Comparison of ENCODE assay signal across 26 cellular contexts in the genomic region with DNA sequence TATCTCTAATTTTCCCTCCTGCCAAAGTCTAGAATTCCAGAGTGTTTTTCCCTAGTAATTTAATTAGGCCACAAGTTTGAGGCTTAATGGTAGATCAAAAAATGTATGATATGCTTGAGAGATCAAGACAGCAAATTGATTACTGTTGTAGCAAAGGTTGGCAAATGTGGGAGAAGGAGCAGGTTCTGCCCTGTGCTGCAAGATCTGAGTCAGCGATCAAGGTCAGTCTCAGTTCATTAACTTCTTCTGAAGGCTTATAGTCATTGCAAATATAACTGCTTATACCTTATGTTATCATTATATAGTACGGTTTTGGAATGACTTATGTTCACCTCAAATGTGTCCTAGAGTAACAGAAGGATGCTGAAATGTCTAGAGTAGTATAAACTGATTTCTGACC.
A peak's percentile ranks its signal among the peaks of the same experiment; 100 is the strongest.
DNase-seq lines count a peak whose midpoint lies in the region; FAIRE-seq and TF ChIP-seq lines count a peak whose summit lies in the region.
"Had no signal": no experiment of that assay in that cellular context is flagged by ENCODE, and none has a peak within 500 bp of the region (broad histone marks: within the 10 kb centered on the region; RNA-seq: fewer than 3 reads in every experiment).

No MANE protein-coding gene starts in this region.

- H2BK15ac ChIP-seq in H9 (ENCODE audit: low read depth, low read length) = no peak overlapping the region

- H2AK5ac ChIP-seq in H9 (ENCODE audit: insufficient read length, low read length) = no peak overlapping the region

- no peak overlapping the region for H2BK5ac ChIP-seq in H9 (ENCODE audit: insufficient read length, low read length)

- H3K27me3 Mint-ChIP-seq in nephron (ENCODE audit: low read depth) (no peaks in the 10 kb centered on the region), H9 (ENCODE audit: low read depth) (no peaks in the 10 kb centered on the region)
- H3K27me3 Mint-ChIP-seq: activated CD4-positive, alpha-beta memory T cell treated with anti-CD3 and anti-CD28 coated beads, Interleukin-2, amount 10 ng/mL, durations not matched to agents 7 days and 5 days; activated T-cell treated with anti-CD3 and anti-CD28 coated beads, Interleukin-2, amount 50 U/mL, for 24 hours; CD4-positive, alpha-beta T cell; natural killer cell treated with Interleukin-12 subunit alpha and Interleukin-12 subunit beta and Interleukin-15 and Interleukin-18, amount 100 ng/mL, for 72 hours had no signal

- H3K79me2 ChIP-seq in H9 (ENCODE audit: insufficient read depth, low read length) = no peaks in the 10 kb centered on the region

- H4K5ac ChIP-seq in H9 (ENCODE audit: insufficient read length, low read depth, low read length) = no peak overlapping the region

- no CpG with 5 or more reads among the region's 2 CpGs for WGBS in H9 (ENCODE audit: extremely low coverage, insufficient read length, low lambda C conversion rate)

- no peak overlapping the region for H2BK20ac ChIP-seq in H9 (ENCODE audit: low read depth, low read length, poor library complexity, severe bottlenecking)

- H3K4me1 Mint-ChIP-seq in nephron = peaks cover 27% of the 10 kb centered on the region
- no peaks in the 10 kb centered on the region for H3K4me1 Mint-ChIP-seq in H9
- H3K4me1 Mint-ChIP-seq: WTC11 had no signal

- DNase-seq in GM12865 (ENCODE audit: low read depth) = peak; percentile 38
- DNase-seq in HTR-8/SVneo (ENCODE audit: insufficient read length, low spot score) = no peak
- DNase-seq in choroid plexus epithelial cell (ENCODE audit: low read depth) = peak; percentile 40
- no peak for DNase-seq in DMS153 treated with DMSO at 0.1 percent for 48 hours (lab: John Stamatoyannopoulos, UW; ENCODE audit: unreplicated experiment)
- no peak for DNase-seq in T-helper 1 cell
- DNase-seq in activated CD4-positive, alpha-beta T cell treated with anti-CD3 and anti-CD28 coated beads for 1 hour = no peak
- DNase-seq in H9 = no peak
- DNase-seq: activated CD4-positive, alpha-beta memory T cell treated with anti-CD3 and anti-CD28 coated beads, Interleukin-2, amount 10 ng/mL, durations not matched to agents 7 days and 5 days; activated naive CD4-positive, alpha-beta T cell treated with anti-CD3 and anti-CD28 coated beads, Interleukin-2, amount 50 U/mL, for 16 hours; activated T-cell treated with anti-CD3 and anti-CD28 coated beads, Interleukin-2, amount 50 U/mL, for 24 hours; CD4-positive, alpha-beta T cell; DMS53; endodermal cell; hippocampal formation; NCI-H1417; NCI-H82; PC-3; SJCRH30; stimulated activated CD4-positive, alpha-beta T cell treated with anti-CD3 and anti-CD28 coated beads, Interleukin-4, amount 100 ng/mL, for 1 hour; substantia nigra had no signal

- H3K27ac ChIP-seq in H9 (ENCODE audit: insufficient read length, low read depth, low read length) = no peak overlapping the region
- H3K27ac ChIP-seq: SJCRH30 had no signal

- no peak overlapping the region for H4K8ac ChIP-seq in H9 (replicated peaks; ENCODE audit: insufficient read length, low read depth, low read length)

- no peak overlapping the region for H3K4me2 ChIP-seq in H9 (ENCODE audit: insufficient read depth, insufficient read length, low read length)
- H3K4me2 ChIP-seq: smooth muscle cell had no signal

- peak overlapping the region; percentile 46 to 81 (median 58) for H3K27ac Mint-ChIP-seq in nephron
- no peak overlapping the region; a peak in 1 of 7 replicates for H3K27ac Mint-ChIP-seq in H9
- H3K27ac Mint-ChIP-seq: activated CD4-positive, alpha-beta memory T cell treated with anti-CD3 and anti-CD28 coated beads, Interleukin-2, amount 10 ng/mL, durations not matched to agents 7 days and 5 days; activated T-cell treated with anti-CD3 and anti-CD28 coated beads, Interleukin-2, amount 50 U/mL, for 24 hours; CD4-positive, alpha-beta T cell; endodermal cell; natural killer cell treated with Interleukin-12 subunit alpha and Interleukin-12 subunit beta and Interleukin-15 and Interleukin-18, amount 100 ng/mL, for 72 hours; T-helper 2 cell treated with Interferon-gamma antibody and Interleukin-4, amounts not matched to agents 5 μg/mL and 100 μg/mL, for 36 hours; WTC11 had no signal

- H2BK120ac ChIP-seq in H9 (ENCODE audit: low read depth, low read length, poor library complexity, severe bottlenecking) = no peak overlapping the region

- no peak overlapping the region for H3K23ac ChIP-seq in H9 (ENCODE audit: insufficient read length, low read depth, low read length)

- no peak overlapping the region for H3K4me3 ChIP-seq in GM12865 (ENCODE audit: low read depth, low read length)
- H3K4me3 ChIP-seq in choroid plexus epithelial cell (ENCODE audit: low read depth, low read length) = no peak overlapping the region
- H3K4me3 ChIP-seq: SJCRH30, smooth muscle cell had no signal

- no peak overlapping the region for H3K9ac ChIP-seq in H9 (ENCODE audit: extremely low read depth, insufficient read length, low read length)

- peak; percentile 23 for FAIRE-seq in HTR-8/SVneo (lab: Jason Lieb, UNC)
- FAIRE-seq: colon had no signal

- no peaks in the 10 kb centered on the region for H3K4me1 ChIP-seq in H9 (ENCODE audit: insufficient read depth, low read length)
- H3K4me1 ChIP-seq: SJCRH30 had no signal

- no peaks in the 10 kb centered on the region for H3K79me1 ChIP-seq in H9 (ENCODE audit: insufficient read depth, low read depth, low read length, poor library complexity, severe bottlenecking)

- H2AFZ ChIP-seq in H9 (ENCODE audit: low read length) = no peak overlapping the region

- H3K36me3 Mint-ChIP-seq in nephron (ENCODE audit: low read depth) (peaks cover 23% of the 10 kb centered on the region), H9 (ENCODE audit: insufficient read depth in 1 of 3, low read depth in 3 of 3) (peaks cover 5 to 12% (median 7%) of the 10 kb centered on the region in 3 experiments; a peak in 6 of 7 replicates)

- no peaks in the 10 kb centered on the region for H3K27me3 ChIP-seq in H9 (ENCODE audit: insufficient read depth, low read length)
- H3K27me3 ChIP-seq: SJCRH30 had no signal

- TF ChIP-seq CTCF in GM12865 (IDR thresholded peaks at IDR 0.05; ENCODE audit: insufficient read depth, low read depth, low read length, missing control alignments) (no peak), choroid plexus epithelial cell (conservative IDR thresholded peaks at IDR 0.05; ENCODE audit: low read depth, low read length) (no peak), nephron (IDR thresholded peaks at IDR 0.05; ENCODE audit: unreplicated experiment in 3 of 3) (no peak), H9 (conservative IDR thresholded peaks at IDR 0.05) (no peak)

- no peak overlapping the region for H2BK12ac ChIP-seq in H9 (ENCODE audit: insufficient read length, low read depth, low read length)

- H3K23me2 ChIP-seq in H9 (ENCODE audit: insufficient read length, low read depth, low read length, poor library complexity, severe bottlenecking) = no peaks in the 10 kb centered on the region

- no peaks in the 10 kb centered on the region for H4K20me1 ChIP-seq in H9 (ENCODE audit: control insufficient read depth, insufficient read depth, insufficient read length)

- H4K91ac ChIP-seq in H9 (ENCODE audit: insufficient read length, low read depth, low read length) = no peak overlapping the region

- no peak overlapping the region for H3T11ph ChIP-seq in H9 (ENCODE audit: low read length)

- H3K4ac ChIP-seq in H9 (ENCODE audit: low read depth, low read length) = no peak overlapping the region

- H3K56ac ChIP-seq in H9 (ENCODE audit: insufficient read length, low read depth, low read length) = no peak overlapping the region

- H3K4me3 Mint-ChIP-seq in nephron (no peak overlapping the region), H9 (no peak overlapping the region)
- H3K4me3 Mint-ChIP-seq: activated CD4-positive, alpha-beta memory T cell treated with anti-CD3 and anti-CD28 coated beads, Interleukin-2, amount 10 ng/mL, durations not matched to agents 7 days and 5 days; activated T-cell treated with anti-CD3 and anti-CD28 coated beads, Interleukin-2, amount 50 U/mL, for 24 hours; CD4-positive, alpha-beta T cell; endodermal cell; natural killer cell treated with Interleukin-12 subunit alpha and Interleukin-12 subunit beta and Interleukin-15 and Interleukin-18, amount 100 ng/mL, for 72 hours; T-helper 2 cell treated with Interferon-gamma antibody and Interleukin-4, amounts not matched to agents 5 μg/mL and 100 μg/mL, for 36 hours; WTC11 had no signal

- no peak overlapping the region for H3K14ac ChIP-seq in H9 (ENCODE audit: insufficient read depth, low read length)

- H3K18ac ChIP-seq in H9 (ENCODE audit: insufficient read length, low read depth, low read length) = no peak overlapping the region

- H3K9me3 ChIP-seq in H9 (ENCODE audit: control insufficient read depth, low read depth, low read length) = no peaks in the 10 kb centered on the region
- H3K9me3 ChIP-seq: SJCRH30 had no signal

- peaks cover 2% of the 10 kb centered on the region for H3K9me3 Mint-ChIP-seq in nephron
- peaks cover 5 to 8% of the 10 kb centered on the region in 2 experiments; a peak in 3 of 5 replicates for H3K9me3 Mint-ChIP-seq in H9
- H3K9me3 Mint-ChIP-seq: natural killer cell treated with Interleukin-12 subunit alpha and Interleukin-12 subunit beta and Interleukin-15 and Interleukin-18, amount 100 ng/mL, for 72 hours had no signal

Comparison
In these comparisons a context has a peak if more than half of its experiments do, and no peak if none do; other contexts are left out.
1. DNase-seq: peak in GM12865 (single experiment) and choroid plexus epithelial cell (single experiment); none in HTR-8/SVneo (single experiment), DMS153 treated with DMSO at 0.1 percent for 48 hours (single experiment), T-helper 1 cell (0 of 5), activated CD4-positive, alpha-beta T cell treated with anti-CD3 and anti-CD28 coated beads for 1 hour (single experiment) and H9 (single experiment).
2. H3K27ac Mint-ChIP-seq: peak in nephron (3 of 3); none in H9 (0 of 3).